In genomic region chr1:164561007-164561406, GRCh38 we compare ENCODE assay signal across 2 cellular contexts.
TF ChIP-seq lines count a peak whose summit lies in the region.

No MANE protein-coding gene starts in this region.

TF ChIP-seq in SK-N-SH, 30 proteins besides CTCF, POLR2A, EP300 and RAD21 (continued from another document):
- TF ChIP-seq, protein P1, sequence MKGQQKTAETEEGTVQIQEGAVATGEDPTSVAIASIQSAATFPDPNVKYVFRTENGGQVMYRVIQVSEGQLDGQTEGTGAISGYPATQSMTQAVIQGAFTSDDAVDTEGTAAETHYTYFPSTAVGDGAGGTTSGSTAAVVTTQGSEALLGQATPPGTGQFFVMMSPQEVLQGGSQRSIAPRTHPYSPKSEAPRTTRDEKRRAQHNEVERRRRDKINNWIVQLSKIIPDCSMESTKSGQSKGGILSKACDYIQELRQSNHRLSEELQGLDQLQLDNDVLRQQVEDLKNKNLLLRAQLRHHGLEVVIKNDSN (IDR thresholded peaks at IDR 0.05; ENCODE audit: borderline replicate concordance, low read depth), result no peak
- TF ChIP-seq YY1 (IDR thresholded peaks at IDR 0.05; ENCODE audit: low read depth) (no peak), IRF3 (IDR thresholded peaks at IDR 0.05; ENCODE audit: low read depth, low read length) (no peak), MEF2A (IDR thresholded peaks at IDR 0.05; ENCODE audit: borderline replicate concordance, low read depth) (no peak)

TF ChIP-seq in SK-N-SH treated with all-trans-retinoic acid at 6 μM for 48 hours, 23 proteins besides CTCF, POLR2A, EP300 and RAD21 (continued from another document):
- TF ChIP-seq, protein P2, sequence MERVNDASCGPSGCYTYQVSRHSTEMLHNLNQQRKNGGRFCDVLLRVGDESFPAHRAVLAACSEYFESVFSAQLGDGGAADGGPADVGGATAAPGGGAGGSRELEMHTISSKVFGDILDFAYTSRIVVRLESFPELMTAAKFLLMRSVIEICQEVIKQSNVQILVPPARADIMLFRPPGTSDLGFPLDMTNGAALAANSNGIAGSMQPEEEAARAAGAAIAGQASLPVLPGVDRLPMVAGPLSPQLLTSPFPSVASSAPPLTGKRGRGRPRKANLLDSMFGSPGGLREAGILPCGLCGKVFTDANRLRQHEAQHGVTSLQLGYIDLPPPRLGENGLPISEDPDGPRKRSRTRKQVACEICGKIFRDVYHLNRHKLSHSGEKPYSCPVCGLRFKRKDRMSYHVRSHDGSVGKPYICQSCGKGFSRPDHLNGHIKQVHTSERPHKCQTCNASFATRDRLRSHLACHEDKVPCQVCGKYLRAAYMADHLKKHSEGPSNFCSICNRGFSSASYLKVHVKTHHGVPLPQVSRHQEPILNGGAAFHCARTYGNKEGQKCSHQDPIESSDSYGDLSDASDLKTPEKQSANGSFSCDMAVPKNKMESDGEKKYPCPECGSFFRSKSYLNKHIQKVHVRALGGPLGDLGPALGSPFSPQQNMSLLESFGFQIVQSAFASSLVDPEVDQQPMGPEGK (CRISPR knock-in tag; IDR thresholded peaks at IDR 0.05; ENCODE audit: borderline replicate concordance), result no peak
- TF ChIP-seq TOX (CRISPR knock-in tag; IDR thresholded peaks at IDR 0.05; ENCODE audit: borderline replicate concordance) (no peak), ZFP3 (CRISPR knock-in tag; IDR thresholded peaks at IDR 0.05) (no peak)
- TF ChIP-seq, protein P3, sequence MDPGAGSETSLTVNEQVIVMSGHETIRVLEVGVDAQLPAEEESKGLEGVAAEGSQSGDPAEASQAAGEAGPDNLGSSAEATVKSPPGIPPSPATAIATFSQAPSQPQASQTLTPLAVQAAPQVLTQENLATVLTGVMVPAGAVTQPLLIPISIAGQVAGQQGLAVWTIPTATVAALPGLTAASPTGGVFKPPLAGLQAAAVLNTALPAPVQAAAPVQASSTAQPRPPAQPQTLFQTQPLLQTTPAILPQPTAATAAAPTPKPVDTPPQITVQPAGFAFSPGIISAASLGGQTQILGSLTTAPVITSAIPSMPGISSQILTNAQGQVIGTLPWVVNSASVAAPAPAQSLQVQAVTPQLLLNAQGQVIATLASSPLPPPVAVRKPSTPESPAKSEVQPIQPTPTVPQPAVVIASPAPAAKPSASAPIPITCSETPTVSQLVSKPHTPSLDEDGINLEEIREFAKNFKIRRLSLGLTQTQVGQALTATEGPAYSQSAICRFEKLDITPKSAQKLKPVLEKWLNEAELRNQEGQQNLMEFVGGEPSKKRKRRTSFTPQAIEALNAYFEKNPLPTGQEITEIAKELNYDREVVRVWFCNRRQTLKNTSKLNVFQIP (CRISPR knock-in tag; IDR thresholded peaks at IDR 0.05; ENCODE audit: borderline replicate concordance, low read depth), result no peak
- TF ChIP-seq, protein P4, sequence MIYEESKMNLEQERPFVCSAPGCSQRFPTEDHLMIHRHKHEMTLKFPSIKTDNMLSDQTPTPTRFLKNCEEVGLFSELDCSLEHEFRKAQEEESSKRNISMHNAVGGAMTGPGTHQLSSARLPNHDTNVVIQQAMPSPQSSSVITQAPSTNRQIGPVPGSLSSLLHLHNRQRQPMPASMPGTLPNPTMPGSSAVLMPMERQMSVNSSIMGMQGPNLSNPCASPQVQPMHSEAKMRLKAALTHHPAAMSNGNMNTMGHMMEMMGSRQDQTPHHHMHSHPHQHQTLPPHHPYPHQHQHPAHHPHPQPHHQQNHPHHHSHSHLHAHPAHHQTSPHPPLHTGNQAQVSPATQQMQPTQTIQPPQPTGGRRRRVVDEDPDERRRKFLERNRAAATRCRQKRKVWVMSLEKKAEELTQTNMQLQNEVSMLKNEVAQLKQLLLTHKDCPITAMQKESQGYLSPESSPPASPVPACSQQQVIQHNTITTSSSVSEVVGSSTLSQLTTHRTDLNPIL (CRISPR knock-in tag; IDR thresholded peaks at IDR 0.05; ENCODE audit: low read depth), result no peak
